17 cellular contexts compared by ENCODE assay signal in the genomic region with DNA sequence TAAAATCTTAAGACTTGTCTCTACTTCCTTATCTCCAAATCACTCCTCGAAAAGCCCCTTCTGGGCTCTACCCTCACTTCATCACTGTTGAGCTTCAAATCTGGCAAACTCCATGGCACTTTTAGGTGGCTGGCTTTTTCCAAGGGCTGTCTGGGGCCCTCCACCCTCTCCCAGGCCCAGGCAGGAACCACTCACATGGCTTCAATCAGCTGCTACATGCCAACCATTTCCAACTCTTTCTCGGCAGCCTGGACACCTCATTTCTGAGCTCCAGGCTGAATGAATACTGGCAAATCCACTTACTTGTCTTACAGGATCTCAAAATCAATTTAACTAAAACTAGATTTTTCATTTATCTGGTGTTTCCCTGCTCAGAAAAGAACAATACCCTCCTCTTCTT.
"Had no signal": no experiment of that assay in that cellular context is flagged by ENCODE, and none has a peak within 500 bp of the region (broad histone marks: within the 10 kb centered on the region; RNA-seq: fewer than 3 reads in every experiment).

No MANE protein-coding gene starts in this region.

- DNase-seq: cerebellar nuclear complex; effector memory CD8-positive, alpha-beta T cell; foreskin fibroblast; hippocampal formation; left colon; mucosa of descending colon; natural killer cell; stimulated activated CD4-positive, alpha-beta T cell treated with anti-CD3 and anti-CD28 coated beads, Interleukin-2, amount 100 ng/mL, for 48 hours; tibial artery; upper lobe of right lung had no signal

- H3K9me3 ChIP-seq: esophagus muscularis mucosa, gastroesophageal sphincter, mucosa of descending colon, tibial artery, upper lobe of right lung had no signal

- H3K27ac ChIP-seq: epithelial cell of prostate, esophagus muscularis mucosa, gastroesophageal sphincter, parathyroid adenoma, tibial artery, upper lobe of right lung had no signal

- H3K27ac Mint-ChIP-seq: dendritic cell treated with granulocyte-macrophage colony-stimulating factor and Interleukin-4, amounts not matched to agents 40 ng/mL and 50 ng/mL, for 4 days; natural killer cell; stimulated activated naive CD8-positive, alpha-beta T cell treated with anti-CD3 and anti-CD28 coated beads, Interleukin-15, Interleukin-2, amounts not matched to agents 100 ng/mL and 50 ng/mL, for 24 hours had no signal

- ATAC-seq: effector memory CD8-positive, alpha-beta T cell; gastroesophageal sphincter; left colon; mucosa of descending colon; natural killer cell; upper lobe of right lung had no signal

- H3K4me3 ChIP-seq: esophagus muscularis mucosa, gastroesophageal sphincter, mucosa of descending colon, smooth muscle cell, tibial artery, upper lobe of right lung had no signal

- H3K27me3 ChIP-seq: esophagus muscularis mucosa, gastroesophageal sphincter, tibial artery, upper lobe of right lung had no signal

- H3K4me3 Mint-ChIP-seq: dendritic cell treated with granulocyte-macrophage colony-stimulating factor and Interleukin-4, amounts not matched to agents 40 ng/mL and 50 ng/mL, for 4 days; effector memory CD8-positive, alpha-beta T cell; natural killer cell; stimulated activated naive CD8-positive, alpha-beta T cell treated with anti-CD3 and anti-CD28 coated beads, Interleukin-15, Interleukin-2, amounts not matched to agents 100 ng/mL and 50 ng/mL, for 24 hours had no signal

- H3K36me3 Mint-ChIP-seq: natural killer cell had no signal

- H3K4me2 ChIP-seq: smooth muscle cell had no signal

- H3K36me3 ChIP-seq: esophagus muscularis mucosa, gastroesophageal sphincter, tibial artery, upper lobe of right lung had no signal

- H3K9ac ChIP-seq: parathyroid adenoma had no signal

- H3K9me3 Mint-ChIP-seq: dendritic cell treated with granulocyte-macrophage colony-stimulating factor and Interleukin-4, amounts not matched to agents 40 ng/mL and 50 ng/mL, for 4 days; effector memory CD8-positive, alpha-beta T cell; natural killer cell; stimulated activated naive CD8-positive, alpha-beta T cell treated with anti-CD3 and anti-CD28 coated beads, Interleukin-15, Interleukin-2, amounts not matched to agents 100 ng/mL and 50 ng/mL, for 24 hours had no signal

- H3K27me3 Mint-ChIP-seq: dendritic cell treated with granulocyte-macrophage colony-stimulating factor and Interleukin-4, amounts not matched to agents 40 ng/mL and 50 ng/mL, for 4 days; effector memory CD8-positive, alpha-beta T cell; stimulated activated naive CD8-positive, alpha-beta T cell treated with anti-CD3 and anti-CD28 coated beads, Interleukin-15, Interleukin-2, amounts not matched to agents 100 ng/mL and 50 ng/mL, for 24 hours had no signal

- H2AFZ ChIP-seq: parathyroid adenoma had no signal
